Comparison of ENCODE assay signal across 11 cellular contexts in the genomic region with DNA sequence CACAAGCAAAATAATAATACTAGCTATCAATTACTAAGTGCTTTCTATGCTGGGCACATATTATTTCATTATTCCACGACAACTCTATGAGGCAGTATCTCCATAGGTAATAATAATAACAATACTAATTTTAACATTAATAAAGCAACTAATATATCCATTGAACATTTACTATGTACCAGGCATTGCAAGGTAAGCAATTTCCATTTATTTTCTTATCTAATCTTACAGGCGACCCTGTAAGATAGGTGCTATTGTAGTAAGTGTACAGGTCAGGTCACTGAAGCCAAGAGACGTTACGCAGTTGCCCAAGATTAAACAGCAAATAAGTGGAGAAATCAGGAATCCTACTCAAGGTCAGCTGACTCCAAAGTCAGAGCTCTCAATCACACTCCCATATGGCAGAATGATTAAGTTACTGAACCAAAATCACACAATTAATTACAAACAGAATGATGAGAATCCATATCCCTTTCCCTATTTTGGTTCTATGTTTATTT.
DNase-seq lines count a peak whose midpoint lies in the region; ATAC-seq and TF ChIP-seq lines count a peak whose summit lies in the region.
"Had no signal": no experiment of that assay in that cellular context is flagged by ENCODE, and none has a peak within 500 bp of the region (broad histone marks: within the 10 kb centered on the region; RNA-seq: fewer than 3 reads in every experiment).

No MANE protein-coding gene starts in this region.

- H3K9me3 ChIP-seq in uterus: no peaks in the 10 kb centered on the region
- no peaks in the 10 kb centered on the region for H3K9me3 ChIP-seq in ovary
- H3K9me3 ChIP-seq: MG63 had no signal

- TF ChIP-seq POLR2A in uterus (IDR thresholded peaks at IDR 0.05) (no peak), ovary (IDR thresholded peaks at IDR 0.05) (no peak)

- CTCF ChIA-PET in activated CD8-positive, alpha-beta T cell treated with anti-CD3 and anti-CD28 coated beads, Interleukin-2, amount 10 ng/mL, durations not matched to agents 7 days and 5 days (lab: Charles Lee): interaction anchor here (1.0 to 1.3 kb wide), 4 partner anchors 9 to 332 kb away, joined by 4 to 7 read pairs (median 4); no protein-coding TSS in a partner anchor

- no peak for DNase-seq in natural killer cell treated with Interleukin-12 subunit alpha and Interleukin-12 subunit beta and Interleukin-15 and Interleukin-18, amount 100 ng/mL, for 72 hours (ENCODE audit: low spot score)
- DNase-seq in natural killer cell: no peak
- no peak for DNase-seq in activated CD8-positive, alpha-beta T cell treated with anti-CD3 and anti-CD28 coated beads, Interleukin-2, amount 10 ng/mL, durations not matched to agents 7 days and 5 days
- no peak for DNase-seq in uterus
- no peak for DNase-seq in NCI-H526 (lab: John Stamatoyannopoulos, UW)
- no peak for DNase-seq in ovary
- DNase-seq in D341Med (ENCODE audit: low spot score): no peak
- DNase-seq: MG63 had no signal

- no peak overlapping the region for H3K4me3 ChIP-seq in uterus
- H3K4me3 ChIP-seq in ovary: no peak overlapping the region
- H3K4me3 ChIP-seq: MG63 had no signal

- H3K36me3 Mint-ChIP-seq in natural killer cell treated with Interleukin-12 subunit alpha and Interleukin-12 subunit beta and Interleukin-15 and Interleukin-18, amount 100 ng/mL, for 72 hours: no peaks in the 10 kb centered on the region
- H3K36me3 Mint-ChIP-seq in natural killer cell: no peaks in the 10 kb centered on the region
- H3K36me3 Mint-ChIP-seq in activated CD8-positive, alpha-beta T cell treated with anti-CD3 and anti-CD28 coated beads, Interleukin-2, amount 10 ng/mL, durations not matched to agents 7 days and 5 days (ENCODE audit: low read depth): peaks cover 4% of the 10 kb centered on the region

- POLR2A ChIA-PET in activated CD8-positive, alpha-beta T cell treated with anti-CD3 and anti-CD28 coated beads, Interleukin-2, amount 10 ng/mL, durations not matched to agents 7 days and 5 days (lab: Charles Lee): no interaction called here

- TF ChIP-seq CTCF in natural killer cell (IDR thresholded peaks at IDR 0.05) (no peak), uterus (IDR thresholded peaks at IDR 0.05) (no peak), ovary (IDR thresholded peaks at IDR 0.05) (no peak)

- TF ChIP-seq EP300 in ovary (IDR thresholded peaks at IDR 0.05): no peak

- H3K9me3 Mint-ChIP-seq in natural killer cell treated with Interleukin-12 subunit alpha and Interleukin-12 subunit beta and Interleukin-15 and Interleukin-18, amount 100 ng/mL, for 72 hours: no peaks in the 10 kb centered on the region
- H3K9me3 Mint-ChIP-seq in natural killer cell: no peaks in the 10 kb centered on the region
- H3K9me3 Mint-ChIP-seq in activated CD8-positive, alpha-beta T cell treated with anti-CD3 and anti-CD28 coated beads, Interleukin-2, amount 10 ng/mL, durations not matched to agents 7 days and 5 days (ENCODE audit: insufficient read depth): no peaks in the 10 kb centered on the region
- H3K9me3 Mint-ChIP-seq: memory B cell had no signal

- peak overlapping the region; percentile 20 to 40 for H3K27ac Mint-ChIP-seq in natural killer cell treated with Interleukin-12 subunit alpha and Interleukin-12 subunit beta and Interleukin-15 and Interleukin-18, amount 100 ng/mL, for 72 hours
- H3K27ac Mint-ChIP-seq in natural killer cell: no peak overlapping the region
- H3K27ac Mint-ChIP-seq in activated CD8-positive, alpha-beta T cell treated with anti-CD3 and anti-CD28 coated beads, Interleukin-2, amount 10 ng/mL, durations not matched to agents 7 days and 5 days: peak overlapping the region; percentile 71

- H3K4me1 Mint-ChIP-seq in natural killer cell treated with Interleukin-12 subunit alpha and Interleukin-12 subunit beta and Interleukin-15 and Interleukin-18, amount 100 ng/mL, for 72 hours (ENCODE audit: low read depth in 2 of 2): peaks cover 13 to 22% of the 10 kb centered on the region in 2 donors
- H3K4me1 Mint-ChIP-seq in natural killer cell: peaks cover 27 to 32% of the 10 kb centered on the region in 2 donors
- H3K4me1 Mint-ChIP-seq in activated CD8-positive, alpha-beta T cell treated with anti-CD3 and anti-CD28 coated beads, Interleukin-2, amount 10 ng/mL, durations not matched to agents 7 days and 5 days (ENCODE audit: low read depth): peaks cover 43% of the 10 kb centered on the region

- peak overlapping the region; percentile 15 for H3K4me3 Mint-ChIP-seq in natural killer cell treated with Interleukin-12 subunit alpha and Interleukin-12 subunit beta and Interleukin-15 and Interleukin-18, amount 100 ng/mL, for 72 hours
- H3K4me3 Mint-ChIP-seq in natural killer cell: no peak overlapping the region
- no peak overlapping the region for H3K4me3 Mint-ChIP-seq in activated CD8-positive, alpha-beta T cell treated with anti-CD3 and anti-CD28 coated beads, Interleukin-2, amount 10 ng/mL, durations not matched to agents 7 days and 5 days
- H3K4me3 Mint-ChIP-seq: memory B cell had no signal

- H3K36me3 ChIP-seq in uterus: no peaks in the 10 kb centered on the region
- H3K36me3 ChIP-seq in ovary: no peaks in the 10 kb centered on the region
- H3K36me3 ChIP-seq: MG63 had no signal

- intact Hi-C loops in natural killer cell (cut with micrococcal nuclease): no loop called here
- intact Hi-C loops in uterus (cut with DNase I; ENCODE audit: low total_unique reads): no loop called here
- intact Hi-C loops in ovary (cut with DNase I): no loop called here

- no peak for ATAC-seq in natural killer cell treated with Interleukin-12 subunit alpha and Interleukin-12 subunit beta and Interleukin-15 and Interleukin-18, amount 100 ng/mL, for 72 hours
- ATAC-seq in natural killer cell: no peak
- no peak for ATAC-seq in activated CD8-positive, alpha-beta T cell treated with anti-CD3 and anti-CD28 coated beads, Interleukin-2, amount 10 ng/mL, durations not matched to agents 7 days and 5 days
- ATAC-seq: Panc1 had no signal

- 76 to 83% (median 82%) methylated on average over 4 of the region's 4 CpGs for WGBS in ovary, 3 donors

- H3K4me1 ChIP-seq in uterus (peaks cover 5 to 10% of the 10 kb centered on the region in 2 donors), ovary (ENCODE audit: insufficient read depth) (peaks cover 8% of the 10 kb centered on the region)

- H3K27ac ChIP-seq in layer of hippocampus (ENCODE audit: low read depth, low read length) (peak overlapping the region; percentile 69), uterus (peak overlapping the region; percentile 56 to 64), ovary (no peak overlapping the region)

- no peaks in the 10 kb centered on the region for H3K27me3 ChIP-seq in layer of hippocampus (ENCODE audit: control insufficient read depth, insufficient read depth, low read length)
- H3K27me3 ChIP-seq in uterus: no peaks in the 10 kb centered on the region
- no peaks in the 10 kb centered on the region for H3K27me3 ChIP-seq in ovary
- H3K27me3 ChIP-seq: MG63 had no signal

- no peaks in the 10 kb centered on the region for H3K27me3 Mint-ChIP-seq in natural killer cell treated with Interleukin-12 subunit alpha and Interleukin-12 subunit beta and Interleukin-15 and Interleukin-18, amount 100 ng/mL, for 72 hours
- no peaks in the 10 kb centered on the region for H3K27me3 Mint-ChIP-seq in natural killer cell (ENCODE audit: low read depth in 2 of 2)
- H3K27me3 Mint-ChIP-seq in activated CD8-positive, alpha-beta T cell treated with anti-CD3 and anti-CD28 coated beads, Interleukin-2, amount 10 ng/mL, durations not matched to agents 7 days and 5 days (ENCODE audit: low read depth): no peaks in the 10 kb centered on the region
- H3K27me3 Mint-ChIP-seq: memory B cell had no signal

Comparison
In these comparisons a context has a peak if more than half of its experiments do, and no peak if none do; other contexts are left out.
1. H3K27ac Mint-ChIP-seq: peak in natural killer cell treated with Interleukin-12 subunit alpha and Interleukin-12 subunit beta and Interleukin-15 and Interleukin-18, amount 100 ng/mL, for 72 hours (2 of 2) and activated CD8-positive, alpha-beta T cell treated with anti-CD3 and anti-CD28 coated beads, Interleukin-2, amount 10 ng/mL, durations not matched to agents 7 days and 5 days (single experiment); none in natural killer cell (0 of 2).
2. H3K27ac ChIP-seq: peak in layer of hippocampus (single experiment) and uterus (2 of 2); none in ovary (0 of 2).